In the genomic region with DNA sequence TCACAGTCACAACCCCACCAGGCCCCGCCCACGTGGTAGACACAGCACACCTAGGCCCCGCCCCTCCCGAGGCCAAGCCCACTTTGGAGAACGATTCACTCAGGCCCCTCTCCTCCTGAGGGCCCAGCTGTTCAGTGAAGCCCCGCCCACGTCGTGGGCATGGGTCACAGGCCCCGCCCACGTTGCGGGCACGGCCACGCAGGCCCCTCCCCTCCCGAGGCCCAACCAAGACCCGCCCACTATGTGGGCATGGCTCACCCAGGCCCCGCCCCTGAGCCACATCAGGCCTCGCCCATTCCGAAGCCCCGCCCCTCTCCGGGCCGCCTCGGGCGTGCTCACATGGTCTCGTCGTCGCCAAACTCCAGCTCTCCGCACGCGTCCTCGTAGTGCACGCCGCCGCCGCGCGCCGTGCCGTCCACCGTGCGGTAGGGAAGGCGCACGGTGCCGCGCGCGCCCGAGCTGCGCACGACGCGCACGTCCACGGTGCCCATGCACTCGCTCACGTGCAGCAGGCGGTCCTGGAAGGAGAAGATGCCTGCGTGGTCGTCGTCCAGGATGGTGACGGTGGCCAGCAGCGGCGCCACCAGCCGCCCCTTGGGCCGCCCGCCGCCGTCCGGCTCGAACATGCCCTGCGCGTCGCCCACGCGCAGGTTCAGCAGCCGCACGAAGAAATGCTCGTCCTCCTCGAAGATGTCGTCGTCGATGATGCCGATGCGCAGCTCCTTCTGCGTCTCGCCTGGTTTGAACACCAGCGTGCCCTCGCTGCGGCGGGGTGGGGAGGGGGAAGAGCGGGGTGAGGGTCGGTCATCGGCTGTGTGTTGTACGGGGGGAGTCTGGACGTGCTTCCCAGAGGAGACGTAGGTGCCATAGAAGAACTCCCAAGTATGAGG, we compare ENCODE assay signal across 9 cellular contexts. TPM values are rescaled to one million over a fixed set of nuclear protein-coding genes. Genes with fewer than 3 reads are reported as not detected.
DNase-seq lines count a peak whose midpoint lies in the region; ATAC-seq and TF ChIP-seq lines count a peak whose summit lies in the region.
"Had no signal": no experiment of that assay in that cellular context is flagged by ENCODE, and none has a peak within 500 bp of the region (broad histone marks: within the 10 kb centered on the region; RNA-seq: fewer than 3 reads in every experiment).

No MANE protein-coding gene starts in this region.

- no peaks in the 10 kb centered on the region for H3K9me3 Mint-ChIP-seq in mesothelial cell of epicardium

- H3K27me3 Mint-ChIP-seq in mesothelial cell of epicardium (ENCODE audit: low read depth) = peaks cover 92% of the 10 kb centered on the region

- no peak overlapping the region for H3K27ac Mint-ChIP-seq in mesothelial cell of epicardium

- peaks cover 14% of the 10 kb centered on the region for H3K4me1 ChIP-seq in testis
- H3K4me1 ChIP-seq: gastrocnemius medialis had no signal

- no peaks in the 10 kb centered on the region for H3K36me3 ChIP-seq in testis (ENCODE audit: low read depth, missing control alignments)
- H3K36me3 ChIP-seq: gastrocnemius medialis had no signal

- peaks cover 17% of the 10 kb centered on the region for H3K4me1 Mint-ChIP-seq in mesothelial cell of epicardium

- H3K4me3 ChIP-seq in testis = peak overlapping the region; percentile 34 to 43

- intact Hi-C loops in testis (cut with DNase I; ENCODE audit: low total_unique reads) = no loop called here

- H3K4me3 Mint-ChIP-seq in mesothelial cell of epicardium = peak overlapping the region; percentile 42

- no peaks in the 10 kb centered on the region for H3K27me3 ChIP-seq in testis

- no peak for ATAC-seq in GM19328 (IDR thresholded peaks at IDR 0.05; ENCODE audit: unreplicated experiment)
- ATAC-seq in HG02840 (IDR thresholded peaks at IDR 0.05; ENCODE audit: low FRiP score, unreplicated experiment) = no peak

- TF ChIP-seq CTCF in mesothelial cell of epicardium (IDR thresholded peaks at IDR 0.05; ENCODE audit: unreplicated experiment) (no peak), testis (IDR thresholded peaks at IDR 0.05) (no peak)

- DNase-seq in C1 segment of cervical spinal cord (lab: John Stamatoyannopoulos, UW) (peak in 8 of 14 donors; percentile 4 to 52 (median 27)), MV-4-11 (lab: John Stamatoyannopoulos, UW) (peak; percentile 22), mesothelial cell of epicardium (ENCODE audit: low spot score in 2 of 2, unreplicated experiment in 2 of 2) (peak; percentile 45 to 77), testis (peak; percentile 86)
- DNase-seq in activated CD4-positive, alpha-beta T cell treated with anti-CD3 and anti-CD28 coated beads, Interleukin-2, amount 50 U/mL, for 4 hours = peak; percentile 19 to 38
- DNase-seq in effector CD8-positive, alpha-beta T cell (lab: John Stamatoyannopoulos, UW) = peak; percentile 49

- no peaks in the 10 kb centered on the region for H3K36me3 Mint-ChIP-seq in mesothelial cell of epicardium

- H3K27ac ChIP-seq in testis = no peak overlapping the region
- H3K27ac ChIP-seq: gastrocnemius medialis had no signal

- WGBS in testis, 2 donors = 5 to 10% methylated on average over 13 to 58 of the region's 95 CpGs

- H3K9me3 ChIP-seq in testis = no peaks in the 10 kb centered on the region
- H3K9me3 ChIP-seq: gastrocnemius medialis had no signal

- TF ChIP-seq POLR2A in testis (IDR thresholded peaks at IDR 0.05) = no peak

RNA-seq across cellular contexts. Expression of a gene that starts 24.0 kb away (rescaled TPM):
- total RNA-seq in mesothelial cell of epicardium (2.2 to 3.7 TPM (median 2.5 TPM) in 3 replicates), testis (10 to 100 TPM in 1 of 2 donors, 1 to 10 TPM in 1; 5.0 to 12.9 TPM)
- polyA plus RNA-seq in testis (ENCODE audit: insufficient read depth, low read depth, low replicate concordance) = 4.2 TPM
- total RNA-seq: gastrocnemius medialis had no signal

RNA-seq across cellular contexts. Expression of a gene that starts 28.4 kb away (rescaled TPM):
- 268 to 277 TPM (median 273 TPM) in 3 replicates for total RNA-seq in mesothelial cell of epicardium
- total RNA-seq in testis = 10 to 100 TPM; 12.5 to 21.3 TPM
- polyA plus RNA-seq in testis (ENCODE audit: insufficient read depth, low read depth, low replicate concordance) = 17.4 TPM

RNA-seq across cellular contexts. Expression of a gene that starts 36.3 kb away (rescaled TPM):
- total RNA-seq in mesothelial cell of epicardium (18.4 to 20.4 TPM (median 20.1 TPM) in 3 replicates), testis (10 to 100 TPM; 12.9 to 30.0 TPM)
- 13.5 TPM for polyA plus RNA-seq in testis (ENCODE audit: insufficient read depth, low read depth, low replicate concordance)

Comparison
In these comparisons a context has a peak if more than half of its experiments do, and no peak if none do; other contexts are left out.
1. DNase-seq: peak in every context shown above with its lines; median percentile 86 in testis; 61 in mesothelial cell of epicardium; 49 in effector CD8-positive, alpha-beta T cell; 28 in activated CD4-positive, alpha-beta T cell treated with anti-CD3 and anti-CD28 coated beads, Interleukin-2, amount 50 U/mL, for 4 hours; 27 in C1 segment of cervical spinal cord; 22 in MV-4-11.
2. RNA of a gene that starts 28.4 kb away (total RNA-seq): 268 to 277 TPM in mesothelial cell of epicardium; 12.5 to 21.3 TPM in testis; every median in the first group is over 10 times any median in the second.